ENCODE assay signal across 30 cellular contexts in the genomic region with DNA sequence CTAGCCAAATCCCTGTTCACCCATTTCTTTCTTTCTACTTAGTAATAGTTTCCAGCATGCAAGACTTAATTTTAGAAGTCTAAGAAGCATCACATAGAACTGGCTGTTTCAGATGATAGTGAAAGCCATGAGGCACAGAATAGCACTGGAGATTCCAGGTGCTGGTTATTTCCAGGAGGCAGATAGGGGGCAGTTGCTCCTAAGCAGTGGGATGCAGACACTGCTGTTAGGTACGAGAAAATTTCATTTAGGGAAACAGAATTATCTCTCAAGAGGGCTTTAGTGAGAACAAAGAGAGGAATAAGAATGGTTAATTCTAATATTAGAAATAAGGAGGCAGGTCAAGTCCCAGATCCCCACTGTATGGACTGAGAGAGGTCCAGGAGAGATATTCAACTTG. TPM values are rescaled to one million over a fixed set of nuclear protein-coding genes. Genes with fewer than 3 reads are reported as not detected.
DNase-seq lines count a peak whose midpoint lies in the region; ATAC-seq, FAIRE-seq and TF ChIP-seq lines count a peak whose summit lies in the region.
"Had no signal": no experiment of that assay in that cellular context is flagged by ENCODE, and none has a peak within 500 bp of the region (broad histone marks: within the 10 kb centered on the region; RNA-seq: fewer than 3 reads in every experiment).

No MANE protein-coding gene starts in this region.

- peaks cover 3% of the 10 kb centered on the region for H3K36me3 Mint-ChIP-seq in endothelial cell (ENCODE audit: low read depth, unreplicated experiment)
- H3K36me3 Mint-ChIP-seq in osteocyte (ENCODE audit: unreplicated experiment) = no peaks in the 10 kb centered on the region
- H3K36me3 Mint-ChIP-seq: activated CD4-positive, alpha-beta memory T cell treated with anti-CD3 and anti-CD28 coated beads for 36 hours; CD8-positive, alpha-beta T cell had no signal

- H3K27ac Mint-ChIP-seq in endothelial cell (ENCODE audit: unreplicated experiment) = no peak overlapping the region
- H3K27ac Mint-ChIP-seq in osteocyte (ENCODE audit: unreplicated experiment) = no peak overlapping the region
- H3K27ac Mint-ChIP-seq: activated CD4-positive, alpha-beta memory T cell treated with anti-CD3 and anti-CD28 coated beads for 36 hours; activated naive CD4-positive, alpha-beta T cell treated with anti-CD3 and anti-CD28 coated beads for 36 hours; activated T-helper 1 cell treated with anti-CD3 and anti-CD28 coated beads, Interleukin-12 subunit alpha, Interleukin-12 subunit beta, Interleukin-2, Interleukin-4 antibody, amounts not matched to agents 30 ng/mL and 10 ng/mL and 1 ng/mL, durations not matched to agents 14 hours and 24 hours and 36 hours; CD8-positive, alpha-beta T cell; stimulated activated naive CD8-positive, alpha-beta T cell treated with anti-CD3 and anti-CD28 coated beads, Interleukin-15, Interleukin-2, amounts not matched to agents 100 ng/mL and 50 ng/mL, for 24 hours had no signal

- H3K4me1 Mint-ChIP-seq in endothelial cell (ENCODE audit: unreplicated experiment) (peaks cover 16% of the 10 kb centered on the region), osteocyte (ENCODE audit: unreplicated experiment) (peaks cover 17% of the 10 kb centered on the region)

- FAIRE-seq in GM12891 (lab: Jason Lieb, UNC) = no peak
- FAIRE-seq: G401.6, H54, K562 had no signal

- H3K9me3 Mint-ChIP-seq in endothelial cell (ENCODE audit: unreplicated experiment) = no peaks in the 10 kb centered on the region
- H3K9me3 Mint-ChIP-seq in osteocyte (ENCODE audit: unreplicated experiment) = no peaks in the 10 kb centered on the region
- H3K9me3 Mint-ChIP-seq: activated CD4-positive, alpha-beta memory T cell treated with anti-CD3 and anti-CD28 coated beads for 36 hours; activated T-helper 1 cell treated with anti-CD3 and anti-CD28 coated beads, Interleukin-12 subunit alpha, Interleukin-12 subunit beta, Interleukin-2, Interleukin-4 antibody, amounts not matched to agents 30 ng/mL and 10 ng/mL and 1 ng/mL, durations not matched to agents 14 hours and 24 hours and 36 hours; CD8-positive, alpha-beta T cell; stimulated activated naive CD8-positive, alpha-beta T cell treated with anti-CD3 and anti-CD28 coated beads, Interleukin-15, Interleukin-2, amounts not matched to agents 100 ng/mL and 50 ng/mL, for 24 hours had no signal

- no peak for ATAC-seq in HG03159 (IDR thresholded peaks at IDR 0.05; ENCODE audit: unreplicated experiment)
- ATAC-seq: CD8-positive, alpha-beta T cell; K562 had no signal

- H3K27me3 Mint-ChIP-seq in endothelial cell (ENCODE audit: unreplicated experiment) (peaks cover 6% of the 10 kb centered on the region), osteocyte (ENCODE audit: unreplicated experiment) (peaks cover 63% of the 10 kb centered on the region)

- TF ChIP-seq POLR2A in GM12891 (IDR thresholded peaks at IDR 0.05; ENCODE audit: low read depth, low read length) = no peak

- peak; percentile 14 for TF ChIP-seq CTCF in endothelial cell (IDR thresholded peaks at IDR 0.05; ENCODE audit: unreplicated experiment)
- TF ChIP-seq CTCF in osteocyte (IDR thresholded peaks at IDR 0.05) = peak; percentile 21

- H3K4me3 Mint-ChIP-seq in endothelial cell (ENCODE audit: unreplicated experiment) = no peak overlapping the region
- no peak overlapping the region for H3K4me3 Mint-ChIP-seq in osteocyte (ENCODE audit: unreplicated experiment)
- H3K4me3 Mint-ChIP-seq: activated CD4-positive, alpha-beta memory T cell treated with anti-CD3 and anti-CD28 coated beads for 36 hours; activated naive CD4-positive, alpha-beta T cell treated with anti-CD3 and anti-CD28 coated beads for 36 hours; activated T-helper 1 cell treated with anti-CD3 and anti-CD28 coated beads, Interleukin-12 subunit alpha, Interleukin-12 subunit beta, Interleukin-2, Interleukin-4 antibody, amounts not matched to agents 30 ng/mL and 10 ng/mL and 1 ng/mL, durations not matched to agents 14 hours and 24 hours and 36 hours; CD8-positive, alpha-beta T cell; stimulated activated naive CD8-positive, alpha-beta T cell treated with anti-CD3 and anti-CD28 coated beads, Interleukin-15, Interleukin-2, amounts not matched to agents 100 ng/mL and 50 ng/mL, for 24 hours had no signal

- DNase-seq in DMS53 (lab: John Stamatoyannopoulos, UW) (peak; percentile 5), DMS53 treated with DMSO at 0.1 percent for 48 hours (lab: John Stamatoyannopoulos, UW; ENCODE audit: unreplicated experiment) (no peak), NCI-H69 (lab: John Stamatoyannopoulos, UW) (peak; percentile 68), endothelial cell (ENCODE audit: low spot score) (no peak), osteocyte (ENCODE audit: extremely low spot score, unreplicated experiment) (no peak), NCI-H446 treated with DMSO at 0.1 percent for 48 hours (lab: John Stamatoyannopoulos, UW) (no peak), GM12891 (ENCODE audit: insufficient read length, low spot score) (no peak)
- DNase-seq: 8988T; activated CD4-positive, alpha-beta memory T cell treated with anti-CD3 and anti-CD28 coated beads for 36 hours; activated CD8-positive, alpha-beta memory T cell treated with anti-CD3 and anti-CD28 coated beads, Interleukin-2, amount 50 U/mL, for 4 hours; activated naive CD4-positive, alpha-beta T cell treated with anti-CD3 and anti-CD28 coated beads for 36 hours; adrenal gland; CD8-positive, alpha-beta T cell; DMS153; head of caudate nucleus; NCI-H2029 treated with DMSO at 0.1 percent for 48 hours; NCI-H510A; occipital lobe; T-helper 1 cell; thyroid gland had no signal

TF ChIP-seq in GM12891, 5 proteins besides CTCF, POLR2A, EP300 and RAD21:
- no peak for TF ChIP-seq TAF1 (IDR thresholded peaks at IDR 0.05; ENCODE audit: low read depth, low read length)
- TF ChIP-seq POU2F2 (IDR thresholded peaks at IDR 0.05; ENCODE audit: low read depth, low read length) = no peak
TF ChIP-seq in GM12891: peak in this region for 0.

RNA-seq across cellular contexts. Expression of gene MDGA2, which starts 3.6 kb away (rescaled TPM):
- total RNA-seq in endothelial cell (ENCODE audit: unreplicated experiment) (8.1 TPM), osteocyte (0.19 and 0.39 TPM in 2 replicates)
- polyA plus RNA-seq in GM12891 (2012; ENCODE audit: low read depth, missing spikeins) = not detected
- total RNA-seq: activated CD4-positive, alpha-beta memory T cell treated with anti-CD3 and anti-CD28 coated beads for 36 hours; activated naive CD4-positive, alpha-beta T cell treated with anti-CD3 and anti-CD28 coated beads for 36 hours; activated T-helper 1 cell treated with anti-CD3 and anti-CD28 coated beads, Interleukin-12 subunit alpha, Interleukin-12 subunit beta, Interleukin-2, Interleukin-4 antibody, amounts not matched to agents 30 ng/mL and 10 ng/mL and 1 ng/mL, durations not matched to agents 14 hours and 24 hours and 36 hours; CD8-positive, alpha-beta T cell; fibroblast of villous mesenchyme; HT-29; MCF 10A; myocyte; thyroid gland had no signal

Comparison
In these comparisons a context has a peak if more than half of its experiments do, and no peak if none do; other contexts are left out.
1. DNase-seq: peak in DMS53 (single experiment) and NCI-H69 (single experiment); none in DMS53 treated with DMSO at 0.1 percent for 48 hours (single experiment), endothelial cell (single experiment), osteocyte (single experiment), NCI-H446 treated with DMSO at 0.1 percent for 48 hours (single experiment) and GM12891 (single experiment).